In the genomic region with DNA sequence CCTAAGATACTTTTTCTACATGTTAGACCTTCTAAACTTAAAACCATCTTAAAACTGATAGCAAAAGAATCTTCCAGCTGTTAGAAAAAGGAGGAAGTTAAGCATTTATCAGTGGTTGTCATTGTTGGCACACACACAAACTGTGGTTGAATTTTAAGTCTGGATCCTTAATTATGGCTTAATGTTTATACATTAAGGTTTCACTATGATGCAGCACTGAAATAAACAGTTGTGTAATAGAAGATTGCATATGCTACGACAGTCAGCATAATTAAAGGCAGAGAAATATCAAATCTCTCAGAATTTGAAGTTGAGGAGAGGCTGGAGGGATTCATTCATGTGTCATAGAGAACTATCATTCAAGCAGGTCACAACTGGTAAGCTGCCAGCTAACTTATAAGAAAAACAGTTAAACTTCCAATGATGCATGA, we compare ENCODE assay signal across 10 cellular contexts. TPM values are rescaled to one million over a fixed set of nuclear protein-coding genes. Genes with fewer than 3 reads are reported as not detected.
A peak's percentile ranks its signal among the peaks of the same experiment; 100 is the strongest.
DNase-seq lines count a peak whose midpoint lies in the region; ATAC-seq and TF ChIP-seq lines count a peak whose summit lies in the region.
"Had no signal": no experiment of that assay in that cellular context is flagged by ENCODE, and none has a peak within 500 bp of the region (broad histone marks: within the 10 kb centered on the region; RNA-seq: fewer than 3 reads in every experiment).

No MANE protein-coding gene starts in this region.

- peak; percentile 49 for DNase-seq in AG09309 (ENCODE audit: low read depth)
- peak in 1 of 2 experiments; percentile 49 for DNase-seq in SJCRH30
- peak; percentile 90 to 96 for DNase-seq in foreskin keratinocyte
- DNase-seq in activated CD4-positive, alpha-beta T cell treated with anti-CD3 and anti-CD28 coated beads, Interleukin-2, amount 10 ng/mL, durations not matched to agents 24 days and 14 days, result no peak
- DNase-seq in midbrain (lab: John Stamatoyannopoulos, UW), result no peak
- DNase-seq in activated CD4-positive, alpha-beta memory T cell treated with anti-CD3 and anti-CD28 coated beads, Interleukin-2, amount 10 ng/mL, durations not matched to agents 7 days and 5 days, result no peak
- DNase-seq: cerebellar nuclear complex had no signal

- no peak overlapping the region for H3K4me3 Mint-ChIP-seq in activated CD4-positive, alpha-beta T cell treated with anti-CD3 and anti-CD28 coated beads, Interleukin-2, amount 10 ng/mL, durations not matched to agents 24 days and 14 days
- H3K4me3 Mint-ChIP-seq in activated CD4-positive, alpha-beta memory T cell treated with anti-CD3 and anti-CD28 coated beads, Interleukin-2, amount 10 ng/mL, durations not matched to agents 7 days and 5 days, result no peak overlapping the region

- POLR2A ChIA-PET in HEK293 (lab: Yijun Ruan, JAX), result no interaction called here
- POLR2A ChIA-PET in activated CD4-positive, alpha-beta memory T cell treated with anti-CD3 and anti-CD28 coated beads, Interleukin-2, amount 10 ng/mL, durations not matched to agents 7 days and 5 days (lab: Charles Lee), result no interaction called here

- H3K27me3 ChIP-seq in SJCRH30 (no peaks in the 10 kb centered on the region), foreskin keratinocyte (no peaks in the 10 kb centered on the region)
- H3K27me3 ChIP-seq: SJSA1 had no signal

- H3K9me3 ChIP-seq in HEK293 (ENCODE audit: control insufficient read depth, insufficient read depth, low read depth, low read length), result no peaks in the 10 kb centered on the region
- H3K9me3 ChIP-seq in SJCRH30 (replicated peaks), result no peaks in the 10 kb centered on the region; the same call in 1 of the 2 replicates
- H3K9me3 ChIP-seq: SJSA1 had no signal

- ATAC-seq in foreskin keratinocyte (peak; percentile 85), HG03095 (IDR thresholded peaks at IDR 0.05; ENCODE audit: unreplicated experiment) (no peak)

- H3K9me3 Mint-ChIP-seq in activated CD4-positive, alpha-beta T cell treated with anti-CD3 and anti-CD28 coated beads, Interleukin-2, amount 10 ng/mL, durations not matched to agents 24 days and 14 days, result peaks cover 7% of the 10 kb centered on the region
- peaks cover 7% of the 10 kb centered on the region for H3K9me3 Mint-ChIP-seq in activated CD4-positive, alpha-beta memory T cell treated with anti-CD3 and anti-CD28 coated beads, Interleukin-2, amount 10 ng/mL, durations not matched to agents 7 days and 5 days

- peaks cover 6% of the 10 kb centered on the region for H3K36me3 Mint-ChIP-seq in activated CD4-positive, alpha-beta T cell treated with anti-CD3 and anti-CD28 coated beads, Interleukin-2, amount 10 ng/mL, durations not matched to agents 24 days and 14 days (ENCODE audit: low read depth)
- H3K36me3 Mint-ChIP-seq in activated CD4-positive, alpha-beta memory T cell treated with anti-CD3 and anti-CD28 coated beads, Interleukin-2, amount 10 ng/mL, durations not matched to agents 7 days and 5 days (ENCODE audit: low read depth), result no peaks in the 10 kb centered on the region

- CTCF ChIA-PET in HEK293 (lab: Yijun Ruan, JAX), result interaction anchor here (0.6 to 0.7 kb wide), 3 partner anchors 40 to 179 kb away, joined by 3 read pairs; no protein-coding TSS in a partner anchor
- CTCF ChIA-PET in activated CD4-positive, alpha-beta memory T cell treated with anti-CD3 and anti-CD28 coated beads, Interleukin-2, amount 10 ng/mL, durations not matched to agents 7 days and 5 days (lab: Charles Lee), result no interaction called here

- TF ChIP-seq CTCF in AG09309 (IDR thresholded peaks at IDR 0.05; ENCODE audit: control insufficient read depth, insufficient read depth, low read depth, low read length, missing control alignments) (no peak), HEK293 (tag by site-specific recombination; IDR thresholded peaks at IDR 0.05) (no peak), foreskin keratinocyte (conservative IDR thresholded peaks at IDR 0.05) (no peak)

- intact Hi-C loops in activated CD4-positive, alpha-beta T cell treated with anti-CD3 and anti-CD28 coated beads, Interleukin-2, amount 10 ng/mL, durations not matched to agents 24 days and 14 days (cut with micrococcal nuclease), result loop anchor here (2.0 to 5.0 kb wide), 2 partner anchors 17 to 34 kb away; a partner anchor contains a TSS

- H3K4me1 ChIP-seq in HEK293 (ENCODE audit: control insufficient read depth, insufficient read depth, low read length) (peaks cover 17% of the 10 kb centered on the region), SJCRH30 (peaks cover 64% of the 10 kb centered on the region), foreskin keratinocyte (peaks cover 38% of the 10 kb centered on the region)
- H3K4me1 ChIP-seq: SJSA1 had no signal

- no peak overlapping the region for H3K27ac ChIP-seq in HEK293 (ENCODE audit: extremely low read depth, low read depth, low read length)
- H3K27ac ChIP-seq in SJCRH30, result peak overlapping the region; percentile 77
- peak overlapping the region; percentile 95 for H3K27ac ChIP-seq in foreskin keratinocyte
- H3K27ac ChIP-seq: SJSA1 had no signal

- H3K27me3 Mint-ChIP-seq in activated CD4-positive, alpha-beta T cell treated with anti-CD3 and anti-CD28 coated beads, Interleukin-2, amount 10 ng/mL, durations not matched to agents 24 days and 14 days, result no peaks in the 10 kb centered on the region
- H3K27me3 Mint-ChIP-seq in activated CD4-positive, alpha-beta memory T cell treated with anti-CD3 and anti-CD28 coated beads, Interleukin-2, amount 10 ng/mL, durations not matched to agents 7 days and 5 days, result no peaks in the 10 kb centered on the region

- no peaks in the 10 kb centered on the region for H3K36me3 ChIP-seq in HEK293 (ENCODE audit: control insufficient read depth in 2 of 2, insufficient read depth in 1 of 2, low read length in 2 of 2)
- no peaks in the 10 kb centered on the region for H3K36me3 ChIP-seq in SJCRH30
- H3K36me3 ChIP-seq: SJSA1 had no signal

- no peak overlapping the region for H3K27ac Mint-ChIP-seq in activated CD4-positive, alpha-beta T cell treated with anti-CD3 and anti-CD28 coated beads, Interleukin-2, amount 10 ng/mL, durations not matched to agents 24 days and 14 days
- H3K27ac Mint-ChIP-seq in activated CD4-positive, alpha-beta memory T cell treated with anti-CD3 and anti-CD28 coated beads, Interleukin-2, amount 10 ng/mL, durations not matched to agents 7 days and 5 days, result no peak overlapping the region

- H3K4me1 Mint-ChIP-seq in activated CD4-positive, alpha-beta T cell treated with anti-CD3 and anti-CD28 coated beads, Interleukin-2, amount 10 ng/mL, durations not matched to agents 24 days and 14 days, result peaks cover 20% of the 10 kb centered on the region
- H3K4me1 Mint-ChIP-seq in activated CD4-positive, alpha-beta memory T cell treated with anti-CD3 and anti-CD28 coated beads, Interleukin-2, amount 10 ng/mL, durations not matched to agents 7 days and 5 days, result no peaks in the 10 kb centered on the region

- H3K4me3 ChIP-seq in AG09309 (ENCODE audit: control insufficient read depth, low read depth, low read length) (no peak overlapping the region), HEK293 (ENCODE audit: low read depth, low read length) (no peak overlapping the region), SJCRH30 (no peak overlapping the region)
- H3K4me3 ChIP-seq: SJSA1 had no signal

TF ChIP-seq in HEK293, 187 proteins besides CTCF, POLR2A, EP300 and RAD21:
- TF ChIP-seq SP7 (tag by site-specific recombination; IDR thresholded peaks at IDR 0.05), result peak; percentile 40; the same call in 1 of the 2 replicates
- no peak for TF ChIP-seq ZNF548 (tag by site-specific recombination; IDR thresholded peaks at IDR 0.05)
- TF ChIP-seq, protein P1, sequence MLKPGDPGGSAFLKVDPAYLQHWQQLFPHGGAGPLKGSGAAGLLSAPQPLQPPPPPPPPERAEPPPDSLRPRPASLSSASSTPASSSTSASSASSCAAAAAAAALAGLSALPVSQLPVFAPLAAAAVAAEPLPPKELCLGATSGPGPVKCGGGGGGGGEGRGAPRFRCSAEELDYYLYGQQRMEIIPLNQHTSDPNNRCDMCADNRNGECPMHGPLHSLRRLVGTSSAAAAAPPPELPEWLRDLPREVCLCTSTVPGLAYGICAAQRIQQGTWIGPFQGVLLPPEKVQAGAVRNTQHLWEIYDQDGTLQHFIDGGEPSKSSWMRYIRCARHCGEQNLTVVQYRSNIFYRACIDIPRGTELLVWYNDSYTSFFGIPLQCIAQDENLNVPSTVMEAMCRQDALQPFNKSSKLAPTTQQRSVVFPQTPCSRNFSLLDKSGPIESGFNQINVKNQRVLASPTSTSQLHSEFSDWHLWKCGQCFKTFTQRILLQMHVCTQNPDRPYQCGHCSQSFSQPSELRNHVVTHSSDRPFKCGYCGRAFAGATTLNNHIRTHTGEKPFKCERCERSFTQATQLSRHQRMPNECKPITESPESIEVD (tag by site-specific recombination; IDR thresholded peaks at IDR 0.05), result peak; percentile 40

RNA-seq across cellular contexts. Expression of a gene that starts 32.3 kb away (rescaled TPM):
- 104 TPM in 2 replicates for total RNA-seq in SJCRH30 (2014; rRNA removed; shearing (Covaris generic))
- 47.6 and 47.7 TPM in 2 replicates for total RNA-seq in foreskin keratinocyte
- 13.5 and 17.0 TPM in 2 replicates for polyA plus RNA-seq in foreskin keratinocyte
- total RNA-seq in activated CD4-positive, alpha-beta T cell treated with anti-CD3 and anti-CD28 coated beads, Interleukin-2, amount 10 ng/mL, durations not matched to agents 24 days and 14 days, result 23.0 and 23.1 TPM in 2 replicates
- under 1 TPM; 0.18 to 0.50 TPM for total RNA-seq in activated CD4-positive, alpha-beta memory T cell treated with anti-CD3 and anti-CD28 coated beads, Interleukin-2, amount 10 ng/mL, durations not matched to agents 7 days and 5 days

Comparison
In these comparisons a context has a peak if more than half of its experiments do, and no peak if none do; other contexts are left out.
1. DNase-seq: peak in AG09309 (single experiment) and foreskin keratinocyte (2 of 2); none in activated CD4-positive, alpha-beta T cell treated with anti-CD3 and anti-CD28 coated beads, Interleukin-2, amount 10 ng/mL, durations not matched to agents 24 days and 14 days (single experiment), midbrain (single experiment) and activated CD4-positive, alpha-beta memory T cell treated with anti-CD3 and anti-CD28 coated beads, Interleukin-2, amount 10 ng/mL, durations not matched to agents 7 days and 5 days (single experiment).
2. RNA of a gene that starts 32.3 kb away (total RNA-seq): 104 TPM in SJCRH30, 47.6 to 47.7 TPM in foreskin keratinocyte and 23.0 to 23.1 TPM in activated CD4-positive, alpha-beta T cell treated with anti-CD3 and anti-CD28 coated beads, Interleukin-2, amount 10 ng/mL, durations not matched to agents 24 days and 14 days; 0.18 to 0.50 TPM in activated CD4-positive, alpha-beta memory T cell treated with anti-CD3 and anti-CD28 coated beads, Interleukin-2, amount 10 ng/mL, durations not matched to agents 7 days and 5 days; every median in the first group is over 10 times any median in the second.